Comparison of ENCODE assay signal across 18 cellular contexts in the genomic region with DNA sequence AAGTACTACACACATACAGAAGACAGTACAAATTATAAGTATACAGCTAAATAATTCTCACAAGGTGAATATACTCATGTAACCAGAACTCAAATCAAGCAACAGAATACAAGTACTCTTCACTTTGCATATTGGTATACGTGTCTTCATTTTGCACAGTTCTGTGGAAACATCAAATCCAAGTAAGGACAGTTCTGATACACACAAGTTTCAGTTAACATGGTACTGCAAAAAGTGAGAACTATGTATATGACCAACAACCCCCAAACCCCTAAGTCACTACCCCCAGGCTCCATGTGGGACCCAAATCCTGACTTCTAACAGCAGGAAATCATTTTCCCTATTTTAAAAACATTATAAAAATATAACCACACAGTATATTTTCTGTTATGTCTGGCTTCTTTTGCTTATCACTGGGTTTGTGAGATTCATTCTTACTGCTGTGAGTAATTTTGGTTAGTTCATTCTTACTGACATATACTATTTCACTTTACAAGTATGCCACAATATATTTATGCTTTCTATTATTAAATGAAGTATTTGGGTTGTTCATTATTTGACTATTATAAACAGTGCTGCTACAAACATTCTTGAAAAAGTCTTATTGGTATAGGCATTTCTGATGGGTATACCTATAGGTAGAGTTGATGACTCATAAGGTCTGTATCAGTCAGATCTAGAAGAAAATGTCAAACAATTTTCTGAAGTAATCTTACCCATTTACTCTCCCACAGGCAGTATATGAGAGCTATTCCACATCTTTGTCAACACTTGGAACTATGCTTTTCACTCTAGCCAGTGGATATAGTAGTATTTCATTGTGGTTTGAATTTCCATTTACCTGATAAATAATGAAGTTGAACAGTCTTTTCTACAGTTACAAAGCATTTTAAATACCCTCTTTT. TPM values are rescaled to one million over a fixed set of nuclear protein-coding genes. Genes with fewer than 3 reads are reported as not detected.
DNase-seq lines count a peak whose midpoint lies in the region; ATAC-seq, FAIRE-seq and TF ChIP-seq lines count a peak whose summit lies in the region.
"Had no signal": no experiment of that assay in that cellular context is flagged by ENCODE, and none has a peak within 500 bp of the region (broad histone marks: within the 10 kb centered on the region; RNA-seq: fewer than 3 reads in every experiment).

No MANE protein-coding gene starts in this region.

- no peaks in the 10 kb centered on the region for H3K36me3 ChIP-seq in RWPE2 (ENCODE audit: low read depth)
- H3K36me3 ChIP-seq: neural progenitor cell, SJSA1 had no signal

- no peak overlapping the region for H3K4me3 ChIP-seq in RWPE2 (ENCODE audit: severe bottlenecking)
- H3K4me3 ChIP-seq: neural progenitor cell, SJSA1 had no signal

- intact Hi-C loops in Right ventricle myocardium superior (cut with DNase I): no loop called here

- H3K27ac ChIP-seq in RWPE2 (ENCODE audit: poor library complexity, severe bottlenecking): no peak overlapping the region
- H3K27ac ChIP-seq: neural progenitor cell, SJSA1 had no signal

- FAIRE-seq in A204.1 (lab: Jason Lieb, UNC) (peak; percentile 65), HTR-8/SVneo (lab: Jason Lieb, UNC) (no peak)

- no peak for DNase-seq in RWPE2 (ENCODE audit: low spot score)
- no peak for DNase-seq in HTR-8/SVneo (ENCODE audit: insufficient read length, low spot score)
- DNase-seq in RPMI8226: no peak
- no peak for DNase-seq in NCI-H2107 (lab: John Stamatoyannopoulos, UW)
- no peak for DNase-seq in Right ventricle myocardium superior
- DNase-seq: activated CD4-positive, alpha-beta T cell treated with anti-CD3 and anti-CD28 coated beads, Interleukin-2, amount 10 ng/mL, durations not matched to agents 24 days and 14 days; CD8-positive, alpha-beta memory T cell; effector CD8-positive, alpha-beta T cell; H9; NCI-H1436 treated with DMSO at 0.1 percent for 48 hours; NCI-H226; retina; stimulated activated CD4-positive, alpha-beta T cell treated with anti-CD3 and anti-CD28 coated beads, Interleukin-15, amount 100 ng/mL, for 24 hours had no signal

- ATAC-seq in GM18868 (IDR thresholded peaks at IDR 0.05; ENCODE audit: unreplicated experiment) (peak; percentile 93), HG02885 (IDR thresholded peaks at IDR 0.05; ENCODE audit: poor library complexity, unreplicated experiment) (peak; percentile 72), RWPE2 (ENCODE audit: low read depth) (peak; percentile 49; the same call in 2 of the 3 replicates), Right ventricle myocardium superior (ENCODE audit: poor library complexity) (no peak)

- TF ChIP-seq CTCF in RWPE2 (IDR thresholded peaks at IDR 0.05; ENCODE audit: poor library complexity, severe bottlenecking): no peak

- no peaks in the 10 kb centered on the region for H3K27me3 ChIP-seq in RWPE2 (ENCODE audit: insufficient read depth, poor library complexity, severe bottlenecking)
- H3K27me3 ChIP-seq: neural progenitor cell, SJSA1 had no signal

- H3K4me1 ChIP-seq in RWPE2 (ENCODE audit: insufficient read depth, poor library complexity, severe bottlenecking): no peaks in the 10 kb centered on the region
- H3K4me1 ChIP-seq: neural progenitor cell, SJSA1 had no signal

- H3K9me3 ChIP-seq in RWPE2 (ENCODE audit: severe bottlenecking): no peaks in the 10 kb centered on the region
- H3K9me3 ChIP-seq: SJSA1 had no signal

RNA-seq across cellular contexts. Expression of a gene that starts 47.0 kb away (rescaled TPM):
- 8.9 TPM for total RNA-seq in Right ventricle myocardium superior

RNA-seq across cellular contexts. Expression of a gene that starts 49.6 kb away (rescaled TPM):
- 3.3 TPM for total RNA-seq in Right ventricle myocardium superior
